In the genomic region with DNA sequence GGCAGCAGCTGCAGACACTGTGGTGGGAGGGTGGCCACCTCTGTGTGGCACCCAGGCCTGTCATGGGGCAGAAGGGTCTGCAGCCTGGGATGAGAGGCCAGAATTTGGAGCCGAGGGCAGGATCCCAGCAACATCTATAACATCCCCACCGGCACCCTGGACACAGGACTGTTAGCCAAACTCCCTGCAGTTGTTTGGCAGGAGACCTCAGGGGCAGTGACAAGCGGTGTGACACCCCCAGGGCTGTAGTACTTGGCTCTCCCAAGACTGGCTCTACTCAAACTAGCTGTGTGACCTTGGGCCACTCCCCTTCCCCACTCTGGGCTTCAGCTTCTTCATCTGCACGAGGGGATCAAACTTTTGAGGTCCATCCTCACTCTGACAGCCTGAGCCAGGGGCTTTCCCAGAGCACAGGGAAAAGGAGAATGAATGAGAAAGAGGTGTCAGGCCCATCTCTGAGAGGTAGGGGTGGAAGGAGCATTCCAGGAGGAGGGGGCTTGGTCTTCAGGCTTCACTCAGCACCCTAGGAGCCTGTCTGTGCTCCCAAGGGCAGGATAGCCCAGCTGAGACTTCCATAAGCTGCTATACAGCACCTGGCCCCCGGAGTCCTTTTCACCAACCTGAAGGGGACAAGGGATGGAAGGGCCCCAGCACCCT, we compare ENCODE assay signal across 17 cellular contexts.
DNase-seq lines count a peak whose midpoint lies in the region; ATAC-seq, FAIRE-seq and TF ChIP-seq lines count a peak whose summit lies in the region.
"Had no signal": no experiment of that assay in that cellular context is flagged by ENCODE, and none has a peak within 500 bp of the region (broad histone marks: within the 10 kb centered on the region; RNA-seq: fewer than 3 reads in every experiment).

No MANE protein-coding gene starts in this region.

- H3K23ac ChIP-seq in H1 (ENCODE audit: insufficient read length): no peak overlapping the region

- H3K27me3 ChIP-seq in right cardiac atrium (ENCODE audit: control insufficient read depth, insufficient read depth) (no peaks in the 10 kb centered on the region), H1 (replicated peaks in 1 of 4; ENCODE audit: control insufficient read depth in 3 of 4, extremely low read depth in 1 of 4, insufficient read depth in 3 of 4, low read length in 3 of 4) (no peaks in the 10 kb centered on the region), osteoblast (ENCODE audit: insufficient read depth, low read length) (no peaks in the 10 kb centered on the region)
- H3K27me3 ChIP-seq: BLaER1 had no signal

- H3K79me1 ChIP-seq in H1 (ENCODE audit: low read depth, low read length): no peaks in the 10 kb centered on the region

- H3K27ac ChIP-seq in right cardiac atrium (ENCODE audit: low read length) (no peak overlapping the region), H1 (ENCODE audit: low read depth, low read length) (no peak overlapping the region), osteoblast (ENCODE audit: low read depth, low read length) (no peak overlapping the region), coronary artery (no peak overlapping the region)
- H3K27ac ChIP-seq: BLaER1 had no signal

- H4K8ac ChIP-seq in H1 (ENCODE audit: extremely low read depth, insufficient read depth, low read length): peak overlapping the region; percentile 14; the same call in 1 of the 2 replicates

- H4K20me1 ChIP-seq in H1 (replicated peaks in 1 of 2; ENCODE audit: control insufficient read depth in 1 of 2, insufficient read depth in 2 of 2, low read length in 2 of 2): peaks cover 0 to 2% of the 10 kb centered on the region in 2 experiments
- no peaks in the 10 kb centered on the region for H4K20me1 ChIP-seq in osteoblast (ENCODE audit: insufficient read depth, low read length)
- H4K20me1 ChIP-seq: BLaER1 had no signal

- no peak overlapping the region for H2BK120ac ChIP-seq in H1 (replicated peaks; ENCODE audit: low read depth, low read length)

- no peak overlapping the region for H2BK15ac ChIP-seq in H1 (ENCODE audit: low read length)

- WGBS in right cardiac atrium: 72% methylated on average over 5 of the region's 5 CpGs
- WGBS in H1 (ENCODE audit: extremely low coverage in 1 of 2, insufficient coverage in 1 of 2, insufficient read length in 1 of 2, insufficient replicate concordance in 2 of 2, low coverage in 1 of 2, low lambda C conversion rate in 2 of 2, missing lambda C conversion rate in 1 of 2), 2 experiments: 84% methylated on average over 5 of the region's 5 CpGs; no CpG with 5 or more reads in 1 of the 2 experiments

- H3K4me3 ChIP-seq in right cardiac atrium (ENCODE audit: low read length): no peak overlapping the region
- H3K4me3 ChIP-seq in H1 (ENCODE audit: extremely low read depth in 1 of 4, insufficient read depth in 2 of 4, low read depth in 3 of 4, low read length in 4 of 4): no peak overlapping the region
- H3K4me3 ChIP-seq in osteoblast (ENCODE audit: insufficient read depth, low read length): no peak overlapping the region
- H3K4me3 ChIP-seq in coronary artery: no peak overlapping the region
- H3K4me3 ChIP-seq: BLaER1 had no signal

- no peak overlapping the region for H3K9ac ChIP-seq in H1 (replicated peaks in 1 of 4; ENCODE audit: extremely low read depth in 1 of 4, low read depth in 3 of 4, low read length in 3 of 4)
- H3K9ac ChIP-seq: BLaER1 had no signal

- H2BK12ac ChIP-seq in H1 (ENCODE audit: low read depth, low read length): no peak overlapping the region

- no peak overlapping the region for H2BK5ac ChIP-seq in H1 (ENCODE audit: low read depth, low read length)

- no peak overlapping the region for H4K5ac ChIP-seq in H1 (ENCODE audit: insufficient read length, low read depth, low read length)

- FAIRE-seq in H1 (lab: Jason Lieb, UNC): no peak
- FAIRE-seq: GM19239, H54 had no signal

- H3K56ac ChIP-seq in H1 (replicated peaks; ENCODE audit: insufficient read length, low read depth, low read length): no peak overlapping the region

- no peak for TF ChIP-seq CTCF in H1 (IDR thresholded peaks at IDR 0.05; ENCODE audit: control extremely low read depth in 1 of 3, insufficient read depth in 1 of 3, low read depth in 1 of 3, low read length in 3 of 3)
- no peak for TF ChIP-seq CTCF in osteoblast (IDR thresholded peaks at IDR 0.05; ENCODE audit: extremely low read depth, low read depth, low read length)
- no peak for TF ChIP-seq CTCF in coronary artery (IDR thresholded peaks at IDR 0.05)

- H4K91ac ChIP-seq in H1 (replicated peaks; ENCODE audit: insufficient read length, low read length): no peak overlapping the region

- no peak for TF ChIP-seq POLR2A in H1 (IDR thresholded peaks at IDR 0.05; ENCODE audit: control extremely low read depth in 1 of 2, low read depth in 2 of 2, low read length in 2 of 2)

- H3K14ac ChIP-seq in H1 (ENCODE audit: insufficient read length): no peak overlapping the region

- no peak for TF ChIP-seq RAD21 in H1 (IDR thresholded peaks at IDR 0.05 in 1 of 2, conservative IDR thresholded peaks at IDR 0.05 in 1 of 2; ENCODE audit: low read depth in 2 of 2, low read length in 2 of 2)

- no peak overlapping the region for H2BK20ac ChIP-seq in H1 (ENCODE audit: low read length)

- no peaks in the 10 kb centered on the region for H3K79me2 ChIP-seq in H1 (ENCODE audit: control insufficient read depth in 1 of 2, insufficient read depth in 2 of 2, low read length in 2 of 2)
- no peaks in the 10 kb centered on the region for H3K79me2 ChIP-seq in osteoblast (ENCODE audit: insufficient read depth, low read length)

- intact Hi-C loops in left ventricle myocardium superior (cut with micrococcal nuclease): no loop called here
- intact Hi-C loops in right cardiac atrium (cut with DNase I): no loop called here

- H3K23me2 ChIP-seq in H1 (ENCODE audit: low read depth, low read length): no peaks in the 10 kb centered on the region

- H2AK5ac ChIP-seq in H1 (ENCODE audit: low read depth, low read length): no peak overlapping the region

- ATAC-seq in left ventricle myocardium superior: peak; percentile 23
- ATAC-seq in right cardiac atrium: no peak
- ATAC-seq in GM18517 (IDR thresholded peaks at IDR 0.05; ENCODE audit: unreplicated experiment): no peak
- ATAC-seq: HCT116 had no signal

- no peak overlapping the region for H3K18ac ChIP-seq in H1 (ENCODE audit: extremely low read depth, low read length)

- DNase-seq in left ventricle myocardium superior (no peak), right cardiac atrium (no peak), H1 (ENCODE audit: low read depth in 1 of 2, low spot score in 2 of 2) (no peak), osteoblast (ENCODE audit: insufficient read length, low spot score, missing footprints) (peak; percentile 69), mesenteric fat pad (ENCODE audit: low spot score) (no peak), coronary artery (ENCODE audit: low spot score) (no peak)
- DNase-seq: 8988T; CD4-positive, alpha-beta memory T cell; DMS153; DMS79; GDM1; IMR-90 had no signal

- H3K36me3 ChIP-seq in H1 (ENCODE audit: control insufficient read depth in 2 of 4, insufficient read depth in 4 of 4, low read length in 3 of 4): no peaks in the 10 kb centered on the region
- no peaks in the 10 kb centered on the region for H3K36me3 ChIP-seq in osteoblast (ENCODE audit: insufficient read depth, low read length)
- H3K36me3 ChIP-seq: BLaER1 had no signal

- TF ChIP-seq EP300 in H1 (IDR thresholded peaks at IDR 0.05; ENCODE audit: borderline replicate concordance in 1 of 2, low read depth in 2 of 2, low read length in 2 of 2): no peak

- H3K9me3 ChIP-seq in right cardiac atrium (ENCODE audit: control insufficient read depth, low read length) (no peaks in the 10 kb centered on the region), H1 (ENCODE audit: insufficient read depth in 2 of 2, low read depth in 1 of 2, low read length in 1 of 2) (no peaks in the 10 kb centered on the region), osteoblast (ENCODE audit: low read depth, low read length) (no peaks in the 10 kb centered on the region)
- H3K9me3 ChIP-seq: BLaER1 had no signal

- H2AFZ ChIP-seq in H1 (ENCODE audit: low read length) (no peak overlapping the region), osteoblast (ENCODE audit: low read length) (no peak overlapping the region)

- H3K4me1 ChIP-seq in right cardiac atrium (ENCODE audit: control insufficient read depth, insufficient read depth, low read length): no peaks in the 10 kb centered on the region
- no peaks in the 10 kb centered on the region for H3K4me1 ChIP-seq in H1 (replicated peaks in 1 of 4; ENCODE audit: control insufficient read depth in 3 of 4, insufficient read depth in 4 of 4, low read length in 3 of 4)
- H3K4me1 ChIP-seq in osteoblast (ENCODE audit: insufficient read depth, low read length): peaks cover 21% of the 10 kb centered on the region

- CTCF ChIA-PET in H1 (lab: Charles Lee; ENCODE audit: partially characterized antibody): interaction anchor here (0.5 to 14.7 kb wide), 4 partner anchors 18 to 253 kb away, joined by 3 to 126 read pairs (median 4); no protein-coding TSS in a partner anchor

- no peak overlapping the region for H3K4ac ChIP-seq in H1 (replicated peaks; ENCODE audit: insufficient read length, low read depth, low read length)

- H3K4me2 ChIP-seq in H1 (ENCODE audit: insufficient read depth in 1 of 2, low read depth in 2 of 2, low read length in 2 of 2): no peak overlapping the region
- H3K4me2 ChIP-seq in osteoblast (ENCODE audit: insufficient read depth, low read length): no peak overlapping the region
- H3K4me2 ChIP-seq: BLaER1 had no signal

- POLR2A ChIA-PET in H1 (lab: Charles Lee; ENCODE audit: partially characterized antibody): no interaction called here

TF ChIP-seq in H1, 55 proteins besides CTCF, POLR2A, EP300 and RAD21 (continues in another document):
- no peak for TF ChIP-seq KDM1A (IDR thresholded peaks at IDR 0.05; ENCODE audit: borderline replicate concordance, low read length)
